1 cellular context compared by ENCODE assay signal in genomic region chr10:109978481-109978880, GRCh38.
TF ChIP-seq lines count a peak whose summit lies in the region.

No MANE protein-coding gene starts in this region.

TF ChIP-seq in K562, 482 proteins besides CTCF, POLR2A, EP300 and RAD21 (continued from another document and continues in another):
- TF ChIP-seq CHD2 (IDR thresholded peaks at IDR 0.05; ENCODE audit: low read depth, low read length) (no peak), ZNF212 (CRISPR knock-in tag; IDR thresholded peaks at IDR 0.05) (no peak), KAT8 (IDR thresholded peaks at IDR 0.05; ENCODE audit: low read depth) (no peak), NR2C2 (CRISPR knock-in tag; IDR thresholded peaks at IDR 0.05) (no peak), NR2C2 (tag; IDR thresholded peaks at IDR 0.05) (no peak), CHAMP1 (IDR thresholded peaks at IDR 0.05) (0 out of 2 replicates have a peak, but pooled peaks have one; percentile 10), MXI1 (IDR thresholded peaks at IDR 0.05; ENCODE audit: low read depth, low read length) (no peak), MEIS2 (IDR thresholded peaks at IDR 0.05; ENCODE audit: partially characterized antibody) (no peak), KDM4B (IDR thresholded peaks at IDR 0.05; ENCODE audit: borderline replicate concordance in 2 of 2, low read depth in 1 of 2) (no peak), NFE2 (IDR thresholded peaks at IDR 0.05; ENCODE audit: low read depth) (no peak), LCOR (CRISPR knock-in tag; IDR thresholded peaks at IDR 0.05) (0 out of 2 replicates have a peak, but pooled peaks have one; percentile 28), BRD9 (IDR thresholded peaks at IDR 0.05; ENCODE audit: low read depth, partially characterized antibody) (peak; percentile 64), CHD1 (IDR thresholded peaks at IDR 0.05; ENCODE audit: low read length) (no peak), ARID3B (CRISPR knock-in tag; IDR thresholded peaks at IDR 0.05; ENCODE audit: borderline replicate concordance) (no peak), PRPF4 (IDR thresholded peaks at IDR 0.05; ENCODE audit: insufficient read depth, low read depth, low read length, poor library complexity, severe bottlenecking) (no peak), FOXP1 (CRISPR knock-in tag; IDR thresholded peaks at IDR 0.05) (no peak), PPARD (CRISPR knock-in tag; IDR thresholded peaks at IDR 0.05) (no peak), CBX3 (IDR thresholded peaks at IDR 0.05; ENCODE audit: borderline replicate concordance in 1 of 2, low read length in 2 of 2) (no peak), MYC (IDR thresholded peaks at IDR 0.05; ENCODE audit: low read depth, low read length) (no peak), MYC (CRISPR knock-in tag; IDR thresholded peaks at IDR 0.05; ENCODE audit: borderline replicate concordance, low read depth) (no peak), MEF2D (tag; conservative IDR thresholded peaks at IDR 0.05; ENCODE audit: low read depth) (no peak), MLLT1 (IDR thresholded peaks at IDR 0.05) (peak in 1 of 2 experiments; percentile 59; a peak in 1 of 4 replicates), ZC3H4 (CRISPR knock-in tag; IDR thresholded peaks at IDR 0.05; ENCODE audit: borderline replicate concordance) (no peak), XRCC4 (IDR thresholded peaks at IDR 0.05; ENCODE audit: extremely low read depth, insufficient read depth, insufficient read length) (no peak), MNT (conservative IDR thresholded peaks at IDR 0.05) (0 out of 4 replicates have a peak, but pooled peaks of 1 of the 2 experiments have one; percentile 12), HDAC1 (IDR thresholded peaks at IDR 0.05) (no peak), TCFL5 (CRISPR knock-in tag; conservative IDR thresholded peaks at IDR 0.05) (no peak), ELF1 (tag; IDR thresholded peaks at IDR 0.05) (no peak), HBP1 (CRISPR knock-in tag; IDR thresholded peaks at IDR 0.05) (no peak), ZBTB17 (CRISPR knock-in tag; IDR thresholded peaks at IDR 0.05) (no peak), OTX1 (CRISPR knock-in tag; IDR thresholded peaks at IDR 0.05) (no peak), AFF1 (IDR thresholded peaks at IDR 0.05; ENCODE audit: low read depth in 1 of 2, partially characterized antibody in 2 of 2) (no peak), TBL1XR1 (IDR thresholded peaks at IDR 0.05; ENCODE audit: low read length in 2 of 2) (no peak), PTBP1 (IDR thresholded peaks at IDR 0.05; ENCODE audit: low read depth, low read length) (no peak), ZMIZ1 (IDR thresholded peaks at IDR 0.05; ENCODE audit: low read depth in 2 of 2, low read length in 2 of 2) (no peak), ZNF277 (CRISPR knock-in tag; IDR thresholded peaks at IDR 0.05; ENCODE audit: borderline replicate concordance) (no peak), HMBOX1 (IDR thresholded peaks at IDR 0.05) (peak; percentile 79), MAFK (IDR thresholded peaks at IDR 0.05; ENCODE audit: low read length) (no peak), RFX7 (CRISPR knock-in tag; IDR thresholded peaks at IDR 0.05) (no peak), DEAF1 (CRISPR knock-in tag; IDR thresholded peaks at IDR 0.05) (peak; percentile 46)
